17 cellular contexts compared by ENCODE assay signal in genomic region chr3:110414851-110415250, GRCh38.
A peak's percentile ranks its signal among the peaks of the same experiment; 100 is the strongest.
DNase-seq lines count a peak whose midpoint lies in the region; ATAC-seq and TF ChIP-seq lines count a peak whose summit lies in the region.
"Had no signal": no experiment of that assay in that cellular context is flagged by ENCODE, and none has a peak within 500 bp of the region (broad histone marks: within the 10 kb centered on the region; RNA-seq: fewer than 3 reads in every experiment).

No MANE protein-coding gene starts in this region.

- H3K4me3 Mint-ChIP-seq in endodermal cell: no peak overlapping the region
- H3K4me3 Mint-ChIP-seq: activated B cell treated with CpG ODN at 0.5 μM for 24 hours; activated T-cell treated with anti-CD3 and anti-CD28 coated beads, Interleukin-2, amount 50 U/mL, for 24 hours; neural crest cell had no signal

- H3K36me3 Mint-ChIP-seq in endodermal cell (ENCODE audit: low read depth): no peaks in the 10 kb centered on the region

- H3K27me3 ChIP-seq in neuron (ENCODE audit: insufficient read depth, low read length) (no peaks in the 10 kb centered on the region), SJCRH30 (no peaks in the 10 kb centered on the region), endodermal cell (ENCODE audit: control insufficient read depth, insufficient read depth, low read length, poor library complexity, severe bottlenecking) (no peaks in the 10 kb centered on the region)
- H3K27me3 ChIP-seq: cardiac muscle cell, esophagus squamous epithelium had no signal

- H3K9me3 Mint-ChIP-seq in endodermal cell: no peaks in the 10 kb centered on the region
- H3K9me3 Mint-ChIP-seq: activated T-cell treated with anti-CD3 and anti-CD28 coated beads, Interleukin-2, amount 50 U/mL, for 24 hours had no signal

- in situ Hi-C loops in Caki2 (cut with HindIII; ENCODE audit: low pct_unique_long_range_greater_than_20kb, low sequenced_read_pairs): no loop called here

- H3K9ac ChIP-seq in endodermal cell (ENCODE audit: extremely low read depth, low read length, poor library complexity, severe bottlenecking): no peak overlapping the region

- DNase-seq in Caki2 (ENCODE audit: low read depth): peak; percentile 14
- peak; percentile 92 for DNase-seq in M059J (ENCODE audit: low read depth)
- peak; percentile 66 for DNase-seq in dermis blood vessel endothelial cell
- DNase-seq in SJCRH30: no peak
- DNase-seq in endodermal cell: no peak
- no peak for DNase-seq in NCI-H446 treated with DMSO at 0.1 percent for 48 hours (lab: John Stamatoyannopoulos, UW)
- DNase-seq: activated B cell treated with CpG ODN at 0.5 μM for 24 hours; activated T-cell treated with anti-CD3 and anti-CD28 coated beads, Interleukin-2, amount 50 U/mL, for 24 hours; esophagus squamous epithelium; left colon; MM.1S; SHP77 treated with DMSO at 0.1 percent for 48 hours; stimulated activated CD4-positive, alpha-beta T cell treated with anti-CD3 and anti-CD28 coated beads, Interleukin-15, amount 100 ng/mL, for 24 hours had no signal

- H3K27ac Mint-ChIP-seq in endodermal cell: no peak overlapping the region
- H3K27ac Mint-ChIP-seq: activated B cell treated with CpG ODN at 0.5 μM for 24 hours; activated T-cell treated with anti-CD3 and anti-CD28 coated beads, Interleukin-2, amount 50 U/mL, for 24 hours had no signal

- H3K27ac ChIP-seq in SJCRH30: no peak overlapping the region
- no peak overlapping the region for H3K27ac ChIP-seq in endodermal cell (ENCODE audit: low read depth, low read length)
- H3K27ac ChIP-seq: cardiac muscle cell had no signal

- H3K4me3 ChIP-seq in neuron (ENCODE audit: low read length): no peak overlapping the region
- no peak overlapping the region for H3K4me3 ChIP-seq in SJCRH30
- H3K4me3 ChIP-seq in endodermal cell (ENCODE audit: low read length): no peak overlapping the region
- H3K4me3 ChIP-seq: cardiac muscle cell, esophagus squamous epithelium had no signal

- H3K9me3 ChIP-seq in neuron (ENCODE audit: low read length): no peaks in the 10 kb centered on the region
- H3K9me3 ChIP-seq in SJCRH30 (replicated peaks): no peaks in the 10 kb centered on the region
- H3K9me3 ChIP-seq in endodermal cell (ENCODE audit: control insufficient read depth, low read length): no peaks in the 10 kb centered on the region
- H3K9me3 ChIP-seq: esophagus squamous epithelium had no signal

- peak overlapping the region; percentile 34 for H2AFZ ChIP-seq in neuron (ENCODE audit: low read depth, low read length)

- TF ChIP-seq CTCF in endodermal cell (conservative IDR thresholded peaks at IDR 0.05): no peak

- 50 to 90% methylated on average over 1 to 3 of the region's 3 CpGs for WGBS in endodermal cell (ENCODE audit: insufficient coverage in 1 of 2, insufficient read length in 1 of 2), 2 experiments

- ATAC-seq in HG03108 (IDR thresholded peaks at IDR 0.05; ENCODE audit: unreplicated experiment): no peak
- ATAC-seq: left colon had no signal

- H3K36me3 ChIP-seq in neuron (ENCODE audit: insufficient read depth, low read length): no peaks in the 10 kb centered on the region
- no peaks in the 10 kb centered on the region for H3K36me3 ChIP-seq in SJCRH30
- no peaks in the 10 kb centered on the region for H3K36me3 ChIP-seq in endodermal cell (ENCODE audit: control insufficient read depth, insufficient read depth, low read length)
- H3K36me3 ChIP-seq: cardiac muscle cell, esophagus squamous epithelium had no signal

- H3K27me3 Mint-ChIP-seq in endodermal cell (ENCODE audit: insufficient read depth): no peaks in the 10 kb centered on the region
- H3K27me3 Mint-ChIP-seq: activated B cell treated with CpG ODN at 0.5 μM for 24 hours had no signal

- peaks cover 6% of the 10 kb centered on the region for H3K4me1 ChIP-seq in neuron (ENCODE audit: insufficient read depth, low read length)
- H3K4me1 ChIP-seq in SJCRH30: peaks cover 14% of the 10 kb centered on the region
- no peaks in the 10 kb centered on the region for H3K4me1 ChIP-seq in endodermal cell (ENCODE audit: control insufficient read depth, insufficient read depth, low read length)
- H3K4me1 ChIP-seq: esophagus squamous epithelium had no signal

- H3K4me1 Mint-ChIP-seq in endodermal cell: no peaks in the 10 kb centered on the region
- H3K4me1 Mint-ChIP-seq: activated B cell treated with CpG ODN at 0.5 μM for 24 hours had no signal

Comparison
In these comparisons a context has a peak if more than half of its experiments do, and no peak if none do; other contexts are left out.
1. DNase-seq: peak in Caki2 (single experiment), M059J (single experiment) and dermis blood vessel endothelial cell (single experiment); none in SJCRH30 (0 of 2), endodermal cell (single experiment) and NCI-H446 treated with DMSO at 0.1 percent for 48 hours (single experiment).